8 cellular contexts compared by ENCODE assay signal in genomic region chr17:7439462-7440112, GRCh38. TPM values are rescaled to one million over a fixed set of nuclear protein-coding genes. Genes with fewer than 3 reads are reported as not detected.
A peak's percentile ranks its signal among the peaks of the same experiment; 100 is the strongest.
DNase-seq lines count a peak whose midpoint lies in the region; ATAC-seq and TF ChIP-seq lines count a peak whose summit lies in the region.

Gene FGF11, plus strand, starts transcription at chr17:7439512. Its CDS starts 109 bp downstream, at chr17:7439621.

- 4% methylated on average over 46 of the region's 50 CpGs for WGBS in mesenchymal stem cell
- WGBS in upper lobe of left lung, 2 donors = 2 to 5% methylated on average over 7 to 23 of the region's 50 CpGs

- peak within 1 kb of the TSS in 1 of 2 experiments; percentile 71 for H3K18ac ChIP-seq in mesenchymal stem cell (ENCODE audit: low read depth in 1 of 2, low read length in 2 of 2)

- TF ChIP-seq CTCF in breast epithelium (IDR thresholded peaks at IDR 0.05) (no peak), upper lobe of left lung (IDR thresholded peaks at IDR 0.05) (no peak)

- H3K4me2 ChIP-seq in mesenchymal stem cell (ENCODE audit: low read length, poor library complexity, severe bottlenecking) = peak within 1 kb of the TSS; percentile 91

- peak within 1 kb of the TSS in 1 of 2 experiments; percentile 45 for H2BK12ac ChIP-seq in mesenchymal stem cell (ENCODE audit: low read length in 2 of 2)

- H3K4me1 Mint-ChIP-seq in activated T-cell treated with anti-CD3 and anti-CD28 coated beads, Interleukin-2, amount 50 U/mL, for 4 hours (ENCODE audit: low read depth) = peaks cover 35% of the 10 kb centered on the region

- H2BK15ac ChIP-seq in mesenchymal stem cell (ENCODE audit: low read depth, poor library complexity, severe bottlenecking) = peak within 1 kb of the TSS; percentile 68

- H3K27me3 ChIP-seq in breast epithelium = no peaks in the 10 kb centered on the region
- H3K27me3 ChIP-seq in mesenchymal stem cell (ENCODE audit: control insufficient read depth in 1 of 2, insufficient read depth in 1 of 2, low read length in 2 of 2) = peaks cover 33 to 49% of the 10 kb centered on the region in 2 experiments
- peaks cover 0 to 25% (median 19%) of the 10 kb centered on the region in 4 donors for H3K27me3 ChIP-seq in upper lobe of left lung

- H3K9ac ChIP-seq in mesenchymal stem cell (ENCODE audit: low read length) = peak within 1 kb of the TSS; percentile 48

- peak within 1 kb of the TSS; percentile 4 for H2BK120ac ChIP-seq in mesenchymal stem cell (ENCODE audit: low read depth, low read length)

- H3K4me1 ChIP-seq in breast epithelium = peaks cover 8 to 21% of the 10 kb centered on the region in 2 donors
- peaks cover 48% of the 10 kb centered on the region for H3K4me1 ChIP-seq in mesenchymal stem cell (ENCODE audit: control insufficient read depth, insufficient read depth, low read depth, low read length)
- peaks cover 50 to 61% (median 58%) of the 10 kb centered on the region in 4 donors for H3K4me1 ChIP-seq in upper lobe of left lung

- H3K27ac ChIP-seq in breast epithelium = peak within 1 kb of the TSS; percentile 91 to 93
- H3K27ac ChIP-seq in mesenchymal stem cell (ENCODE audit: low read length, poor library complexity, severe bottlenecking) = no peak within 1 kb of the TSS
- H3K27ac ChIP-seq in upper lobe of left lung = no peak within 1 kb of the TSS

- peak within 1 kb of the TSS in 1 of 2 experiments; percentile 66 for H3K14ac ChIP-seq in mesenchymal stem cell (ENCODE audit: low read length in 2 of 2)

- H3K27me3 Mint-ChIP-seq in activated T-cell treated with anti-CD3 and anti-CD28 coated beads, Interleukin-2, amount 50 U/mL, for 4 hours (ENCODE audit: low read depth) = peaks cover 52% of the 10 kb centered on the region

- H3K36me3 Mint-ChIP-seq in activated T-cell treated with anti-CD3 and anti-CD28 coated beads, Interleukin-2, amount 50 U/mL, for 4 hours (ENCODE audit: insufficient read depth) = no peaks in the 10 kb centered on the region

- H3K9me3 ChIP-seq in breast epithelium (no peaks in the 10 kb centered on the region), mesenchymal stem cell (ENCODE audit: control insufficient read depth, low read length) (no peaks in the 10 kb centered on the region), upper lobe of left lung (no peaks in the 10 kb centered on the region)

- H3K4ac ChIP-seq in mesenchymal stem cell (ENCODE audit: low read depth in 1 of 2, low read length in 2 of 2) = peak within 1 kb of the TSS in 1 of 2 experiments; percentile 41

- peak within 1 kb of the TSS; percentile 73 for H4K8ac ChIP-seq in mesenchymal stem cell (ENCODE audit: low read length)

- H2AFZ ChIP-seq in mesenchymal stem cell (ENCODE audit: low read depth, low read length) = peak within 1 kb of the TSS; percentile 36

- DNase-seq in activated T-cell treated with anti-CD3 and anti-CD28 coated beads, Interleukin-2, amount 50 U/mL, for 4 hours = no peak
- no peak for DNase-seq in activated T-cell treated with anti-CD3 and anti-CD28 coated beads for 4 hours
- DNase-seq in breast epithelium (ENCODE audit: low spot score in 2 of 2) = no peak
- DNase-seq in mesenchymal stem cell = no peak
- peak in 1 of 2 donors; percentile 87 for DNase-seq in upper lobe of left lung
- no peak for DNase-seq in mucosa of gallbladder (ENCODE audit: low spot score)
- no peak for DNase-seq in SHP77 treated with DMSO at 0.1 percent for 48 hours (lab: John Stamatoyannopoulos, UW)

- intact Hi-C loops in breast epithelium (cut with DNase I; ENCODE audit: low total_unique reads) = loop anchor here (10.0 kb wide), 2 partner anchors 45 to 85 kb away; partner anchors contain the start of genes KCTD11, POLR2A, SLC35G6 and TMEM95

- no peaks in the 10 kb centered on the region for H3K9me3 Mint-ChIP-seq in activated T-cell treated with anti-CD3 and anti-CD28 coated beads, Interleukin-2, amount 50 U/mL, for 4 hours

- no peak within 1 kb of the TSS for H2AK5ac ChIP-seq in mesenchymal stem cell (ENCODE audit: low read length, severe bottlenecking)

- no peak within 1 kb of the TSS for H4K91ac ChIP-seq in mesenchymal stem cell (ENCODE audit: low read length)

- H2BK5ac ChIP-seq in mesenchymal stem cell (ENCODE audit: low read depth, low read length, poor library complexity, severe bottlenecking) = no peak within 1 kb of the TSS

- TF ChIP-seq POLR2A in breast epithelium (IDR thresholded peaks at IDR 0.05) (no peak), upper lobe of left lung (IDR thresholded peaks at IDR 0.05) (no peak)

- H3K4me3 Mint-ChIP-seq in activated T-cell treated with anti-CD3 and anti-CD28 coated beads, Interleukin-2, amount 50 U/mL, for 4 hours = peak within 1 kb of the TSS; percentile 74

- ATAC-seq in activated T-cell treated with anti-CD3 and anti-CD28 coated beads, Interleukin-2, amount 50 U/mL, for 4 hours = no peak
- ATAC-seq in upper lobe of left lung (ENCODE audit: low FRiP score in 2 of 2) = no peak
- ATAC-seq in GM21619 (IDR thresholded peaks at IDR 0.05; ENCODE audit: unreplicated experiment) = no peak

- peaks cover 10% of the 10 kb centered on the region for H3K79me1 ChIP-seq in mesenchymal stem cell (replicated peaks; ENCODE audit: low read length, poor library complexity, severe bottlenecking)

- H3K4me3 ChIP-seq in breast epithelium = peak within 1 kb of the TSS; percentile 38 to 81 (median 62)
- peak within 1 kb of the TSS; percentile 57 to 75 for H3K4me3 ChIP-seq in mesenchymal stem cell (ENCODE audit: insufficient read depth in 1 of 2, low read depth in 1 of 2, low read length in 2 of 2)
- H3K4me3 ChIP-seq in upper lobe of left lung = peak within 1 kb of the TSS in 3 of 4 donors; percentile 25 to 61 (median 44)

- no peaks in the 10 kb centered on the region for H3K36me3 ChIP-seq in breast epithelium
- H3K36me3 ChIP-seq in mesenchymal stem cell (ENCODE audit: control insufficient read depth in 1 of 2, insufficient read depth in 2 of 2, low read depth in 1 of 2, low read length in 2 of 2) = no peaks in the 10 kb centered on the region
- H3K36me3 ChIP-seq in upper lobe of left lung = no peaks in the 10 kb centered on the region

- TF ChIP-seq EP300 in upper lobe of left lung (IDR thresholded peaks at IDR 0.05) = no peak

- H3K23ac ChIP-seq in mesenchymal stem cell (ENCODE audit: low read length in 2 of 2) = peak within 1 kb of the TSS in 1 of 2 experiments; percentile 25

RNA-seq across cellular contexts. Expression of gene FGF11, which starts in this region (rescaled TPM):
- total RNA-seq in activated T-cell treated with anti-CD3 and anti-CD28 coated beads, Interleukin-2, amount 50 U/mL, for 4 hours = under 1 TPM; 0.19 to 0.32 (median 0.28) TPM
- 1 to 10 TPM; 2.1 to 2.9 (median 2.9) TPM for total RNA-seq in breast epithelium
- polyA plus RNA-seq in mesenchymal stem cell (2013, experiment 1 of 2) = 0.70 TPM
- 0.82 TPM for polyA plus RNA-seq in mesenchymal stem cell (2013, experiment 2 of 2)
- total RNA-seq in upper lobe of left lung = 1 to 10 TPM in 2 of 6 donors, under 1 TPM in 3, not detected in 1; 0.15 to 2.0 (median 0.57) TPM
- 2.7 TPM for total RNA-seq in mucosa of gallbladder

Comparison
In these comparisons a context has a peak if more than half of its experiments do, and no peak if none do; other contexts are left out.
1. H3K27ac ChIP-seq: peak in breast epithelium (2 of 2); none in mesenchymal stem cell (single experiment) and upper lobe of left lung (0 of 4).
2. Peak in every context shown above with its lines, with median percentiles within 50 percentile points of each other: H3K4me3 ChIP-seq.